Comparison of ENCODE assay signal across 11 cellular contexts in the genomic region with DNA sequence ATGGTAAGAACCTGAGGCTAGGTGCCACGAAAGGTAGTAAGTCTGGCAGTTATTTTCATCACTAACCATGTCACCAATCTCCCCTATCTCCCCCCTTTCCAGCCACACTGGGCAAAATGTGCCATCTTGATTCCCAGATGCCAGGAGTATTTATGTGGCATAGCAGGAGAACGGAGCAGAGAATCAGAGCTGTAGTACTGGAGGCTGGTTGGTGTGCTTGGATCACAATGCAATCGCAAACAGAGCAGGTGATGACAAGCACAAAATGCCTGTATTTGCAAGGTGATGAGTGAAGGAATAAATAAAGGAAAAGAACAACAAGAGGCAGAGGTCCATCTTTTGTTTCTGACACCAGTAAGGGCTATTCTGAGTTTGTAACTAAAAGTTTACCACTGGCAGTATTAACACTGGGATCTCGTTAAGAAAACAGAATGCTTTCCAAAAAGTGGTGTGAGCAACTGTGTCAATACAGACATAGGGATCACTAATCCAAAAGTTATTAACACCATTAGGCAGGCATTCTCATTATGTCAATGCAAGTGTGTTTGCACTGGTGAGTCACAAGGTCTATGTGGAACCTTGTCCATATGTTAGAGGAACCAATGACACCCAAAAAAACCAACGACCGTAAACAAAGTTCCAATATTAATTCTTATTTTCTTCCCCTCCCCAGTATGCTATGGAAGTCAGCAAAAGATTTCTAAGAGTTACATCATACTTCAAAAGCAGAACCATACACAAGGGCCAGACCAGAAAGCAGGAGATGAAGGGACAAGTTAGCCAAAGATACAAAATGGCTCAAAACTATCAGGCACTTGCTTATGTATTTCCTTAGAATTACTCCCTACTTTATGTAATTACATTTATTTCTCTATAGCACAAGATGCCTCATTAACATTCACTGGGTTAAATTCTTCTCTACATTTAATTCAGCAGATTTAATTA.
DNase-seq lines count a peak whose midpoint lies in the region; ATAC-seq, FAIRE-seq and TF ChIP-seq lines count a peak whose summit lies in the region.
"Had no signal": no experiment of that assay in that cellular context is flagged by ENCODE, and none has a peak within 500 bp of the region (broad histone marks: within the 10 kb centered on the region; RNA-seq: fewer than 3 reads in every experiment).

No MANE protein-coding gene starts in this region.

- intact Hi-C loops in pancreas (cut with DNase I): no loop called here

- peak; percentile 9 for DNase-seq in DMS153 (lab: John Stamatoyannopoulos, UW)
- DNase-seq in DMS153 treated with DMSO at 0.1 percent for 48 hours (lab: John Stamatoyannopoulos, UW; ENCODE audit: unreplicated experiment): no peak
- peak; percentile 67 for DNase-seq in NOMO-1 treated with DMSO at 0.1 percent for 48 hours (lab: John Stamatoyannopoulos, UW; ENCODE audit: unreplicated experiment)
- no peak for DNase-seq in effector memory CD4-positive, alpha-beta T cell
- peak in 1 of 6 donors; percentile 22 for DNase-seq in pancreas
- no peak for DNase-seq in KG1 (lab: John Stamatoyannopoulos, UW)
- DNase-seq: head of caudate nucleus, NCI-H2171 treated with DMSO at 0.1 percent for 48 hours had no signal

- H3K36me3 ChIP-seq in effector memory CD4-positive, alpha-beta T cell (ENCODE audit: control insufficient read depth, insufficient read depth, low read length): peaks cover 17% of the 10 kb centered on the region
- no peaks in the 10 kb centered on the region for H3K36me3 ChIP-seq in pancreas

- H3K27me3 ChIP-seq in effector memory CD4-positive, alpha-beta T cell (replicated peaks; ENCODE audit: control insufficient read depth, insufficient read depth, low read length, poor library complexity, severe bottlenecking): no peaks in the 10 kb centered on the region
- H3K27me3 ChIP-seq in pancreas: no peaks in the 10 kb centered on the region

- no peak overlapping the region for H3K4me3 ChIP-seq in effector memory CD4-positive, alpha-beta T cell (ENCODE audit: insufficient read depth, low read depth, low read length, poor library complexity, severe bottlenecking)
- H3K4me3 ChIP-seq in pancreas: no peak overlapping the region

- no peak for TF ChIP-seq CTCF in pancreas (IDR thresholded peaks at IDR 0.05)

- FAIRE-seq in pancreas (lab: Jason Lieb, UNC): no peak
- FAIRE-seq: A204.1 had no signal

- H3K9me3 ChIP-seq in effector memory CD4-positive, alpha-beta T cell (ENCODE audit: control insufficient read depth, low read length): no peaks in the 10 kb centered on the region
- no peaks in the 10 kb centered on the region for H3K9me3 ChIP-seq in pancreas

- WGBS in pancreas, 2 donors: 50 to 56% methylated on average over 6 of the region's 6 CpGs

- H3K27ac ChIP-seq in effector memory CD4-positive, alpha-beta T cell (ENCODE audit: insufficient read depth, low read length, poor library complexity, severe bottlenecking): peak overlapping the region; percentile 3
- H3K27ac ChIP-seq in pancreas: peak overlapping the region in 2 of 4 donors; percentile 37 to 68

- peaks cover 9% of the 10 kb centered on the region for H3K4me1 ChIP-seq in effector memory CD4-positive, alpha-beta T cell (ENCODE audit: control insufficient read depth, insufficient read depth, low read length, poor library complexity, severe bottlenecking)
- H3K4me1 ChIP-seq in pancreas: peaks cover 17 to 32% (median 19%) of the 10 kb centered on the region in 3 donors

- ATAC-seq in pancreas (peak; percentile 73 to 86 (median 78)), HG03521 (IDR thresholded peaks at IDR 0.05; ENCODE audit: unreplicated experiment) (no peak), GM21786 (IDR thresholded peaks at IDR 0.05; ENCODE audit: unreplicated experiment) (no peak)

Comparison
In these comparisons a context has a peak if more than half of its experiments do, and no peak if none do; other contexts are left out.
1. DNase-seq: peak in DMS153 (single experiment) and NOMO-1 treated with DMSO at 0.1 percent for 48 hours (single experiment); none in DMS153 treated with DMSO at 0.1 percent for 48 hours (single experiment), effector memory CD4-positive, alpha-beta T cell (0 of 3) and KG1 (single experiment).
2. ATAC-seq: peak in pancreas (4 of 4); none in HG03521 (single experiment) and GM21786 (single experiment).